Comparison of ENCODE assay signal across 32 cellular contexts in the genomic region with DNA sequence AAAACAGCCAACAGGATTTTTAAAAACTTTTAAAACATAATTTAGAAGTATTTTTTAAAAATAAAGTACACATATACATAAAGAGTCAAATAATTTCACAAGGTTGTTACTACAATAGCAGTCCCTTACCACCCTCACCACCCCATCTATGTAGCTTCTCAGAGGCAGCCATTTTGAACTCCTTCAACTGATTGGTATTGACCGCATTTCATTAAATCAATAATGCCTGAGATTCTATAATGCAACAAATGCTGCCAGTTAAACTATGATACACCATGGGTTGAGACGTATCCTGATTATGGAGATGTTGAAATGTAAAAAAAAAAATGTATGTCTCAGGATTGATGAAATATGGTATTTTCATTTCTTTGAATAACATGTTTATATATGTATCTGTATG.
DNase-seq lines count a peak whose midpoint lies in the region; ATAC-seq, FAIRE-seq and TF ChIP-seq lines count a peak whose summit lies in the region.
"Had no signal": no experiment of that assay in that cellular context is flagged by ENCODE, and none has a peak within 500 bp of the region (broad histone marks: within the 10 kb centered on the region; RNA-seq: fewer than 3 reads in every experiment).

No MANE protein-coding gene starts in this region.

- no peak overlapping the region for H4K5ac ChIP-seq in H1 (ENCODE audit: insufficient read length, low read depth, low read length)

- H3K18ac ChIP-seq in H1 (ENCODE audit: extremely low read depth, low read length): no peak overlapping the region

- FAIRE-seq in K562 (lab: Jason Lieb, UNC) (no peak), bronchial epithelial cell (lab: Jason Lieb, UNC) (peak; percentile 82), H1 (lab: Jason Lieb, UNC) (no peak)
- FAIRE-seq: A549, D721Med had no signal

- H2BK5ac ChIP-seq in H1 (ENCODE audit: low read depth, low read length): no peak overlapping the region

- no peak overlapping the region for H3K56ac ChIP-seq in H1 (replicated peaks; ENCODE audit: insufficient read length, low read depth, low read length)

- in situ Hi-C loops in K562 (cut with MboI): no loop called here

- intact Hi-C loops in K562 (cut with micrococcal nuclease): no loop called here
- intact Hi-C loops in posterior cingulate gyrus (cut with DNase I): no loop called here

- POLR2A ChIA-PET in HEK293 (lab: Yijun Ruan, JAX) (no interaction called here), K562 (lab: Yijun Ruan, JAX) (no interaction called here), H1 (lab: Charles Lee; ENCODE audit: partially characterized antibody) (no interaction called here)

- no TSS peak for BruUV-seq in K562 (replicated peaks; lab: Mats Ljungman, UMichigan)

- H3K4ac ChIP-seq in H1 (replicated peaks; ENCODE audit: insufficient read length, low read depth, low read length): no peak overlapping the region

- no peaks in the 10 kb centered on the region for H3K36me3 ChIP-seq in HEK293 (ENCODE audit: control insufficient read depth in 2 of 2, insufficient read depth in 1 of 2, low read length in 2 of 2)
- H3K36me3 ChIP-seq in K562 (ENCODE audit: control insufficient read depth, insufficient read depth, low read length): no peaks in the 10 kb centered on the region
- H3K36me3 ChIP-seq in bronchial epithelial cell (ENCODE audit: control insufficient read depth, insufficient read depth, low read length): no peaks in the 10 kb centered on the region
- H3K36me3 ChIP-seq in H1 (ENCODE audit: control insufficient read depth in 2 of 4, insufficient read depth in 4 of 4, low read length in 3 of 4): no peaks in the 10 kb centered on the region
- H3K36me3 ChIP-seq in smooth muscle cell (ENCODE audit: low read depth): no peaks in the 10 kb centered on the region
- H3K36me3 ChIP-seq: BE2C; BLaER1; BLaER1 treated with 17β-estradiol and CSF1 and Interleukin-3, amounts not matched to agents 10 nM and 100 nM had no signal

- H3K9ac ChIP-seq in K562 (ENCODE audit: insufficient read depth in 1 of 2, low read depth in 2 of 2, low read length in 2 of 2): no peak overlapping the region
- H3K9ac ChIP-seq in H1 (replicated peaks in 1 of 4; ENCODE audit: extremely low read depth in 1 of 4, low read depth in 3 of 4, low read length in 3 of 4): no peak overlapping the region
- no peak overlapping the region for H3K9ac ChIP-seq in smooth muscle cell (ENCODE audit: low read depth)
- H3K9ac ChIP-seq: BLaER1; BLaER1 treated with 17β-estradiol and CSF1 and Interleukin-3, amounts not matched to agents 10 nM and 100 nM had no signal

- H2BK15ac ChIP-seq in H1 (ENCODE audit: low read length): no peak overlapping the region

- H3K79me1 ChIP-seq in H1 (ENCODE audit: low read depth, low read length): no peaks in the 10 kb centered on the region

- no peak for TF ChIP-seq CTCF in HEK293 (tag by site-specific recombination; IDR thresholded peaks at IDR 0.05)
- no peak for TF ChIP-seq CTCF in K562 (IDR thresholded peaks at IDR 0.05 in 2 of 3, conservative IDR thresholded peaks at IDR 0.05 in 1 of 3; ENCODE audit: insufficient read depth in 2 of 3, low read depth in 1 of 3, low read length in 3 of 3)
- TF ChIP-seq CTCF in bronchial epithelial cell (IDR thresholded peaks at IDR 0.05; ENCODE audit: insufficient read depth, low read length, severe bottlenecking): no peak
- no peak for TF ChIP-seq CTCF in H1 (IDR thresholded peaks at IDR 0.05; ENCODE audit: control extremely low read depth in 1 of 3, insufficient read depth in 1 of 3, low read depth in 1 of 3, low read length in 3 of 3)
- no peak for TF ChIP-seq CTCF in smooth muscle cell (IDR thresholded peaks at IDR 0.05; ENCODE audit: borderline replicate concordance, insufficient read depth, poor library complexity, severe bottlenecking)

- no peak for ATAC-seq in K562
- ATAC-seq: A549; CD8-positive, alpha-beta T cell had no signal

- no peak overlapping the region for H3K27ac ChIP-seq in HEK293 (ENCODE audit: extremely low read depth, low read depth, low read length)
- H3K27ac ChIP-seq in K562 (ENCODE audit: extremely low read depth, low read depth, low read length): no peak overlapping the region
- no peak overlapping the region for H3K27ac ChIP-seq in H1 (ENCODE audit: low read depth, low read length)
- H3K27ac ChIP-seq in smooth muscle cell (ENCODE audit: low read depth): no peak overlapping the region
- H3K27ac ChIP-seq: 22Rv1; A549; BLaER1; BLaER1 treated with 17β-estradiol and CSF1 and Interleukin-3, amounts not matched to agents 10 nM and 100 nM; C4-2B had no signal

- H3K14ac ChIP-seq in H1 (ENCODE audit: insufficient read length): no peak overlapping the region

- H2AFZ ChIP-seq in K562 (ENCODE audit: low read depth, low read length) (no peak overlapping the region), H1 (ENCODE audit: low read length) (no peak overlapping the region), smooth muscle cell (ENCODE audit: low read depth) (no peak overlapping the region)

- H2BK120ac ChIP-seq in H1 (replicated peaks; ENCODE audit: low read depth, low read length): no peak overlapping the region

- H4K20me1 ChIP-seq in K562 (replicated peaks; ENCODE audit: control insufficient read depth, insufficient read depth, low read length): no peaks in the 10 kb centered on the region; the same call in 1 of the 2 replicates
- H4K20me1 ChIP-seq in H1 (replicated peaks in 1 of 2; ENCODE audit: control insufficient read depth in 1 of 2, insufficient read depth in 2 of 2, low read length in 2 of 2): no peaks in the 10 kb centered on the region
- no peaks in the 10 kb centered on the region for H4K20me1 ChIP-seq in smooth muscle cell (ENCODE audit: low read depth)
- H4K20me1 ChIP-seq: BLaER1; BLaER1 treated with 17β-estradiol and CSF1 and Interleukin-3, amounts not matched to agents 10 nM and 100 nM had no signal

- WGBS in K562 (ENCODE audit: insufficient coverage, low coverage, missing lambda C conversion rate): 0% methylated on average over 2 of the region's 2 CpGs
- 96% methylated on average over 2 of the region's 2 CpGs; no CpG with 5 or more reads in 1 of the 2 experiments for WGBS in H1 (ENCODE audit: extremely low coverage in 1 of 2, insufficient coverage in 1 of 2, insufficient read length in 1 of 2, insufficient replicate concordance in 2 of 2, low coverage in 1 of 2, low lambda C conversion rate in 2 of 2, missing lambda C conversion rate in 1 of 2), 2 experiments
- WGBS in smooth muscle cell (ENCODE audit: low lambda C conversion rate): 98% methylated on average over 2 of the region's 2 CpGs

- H2BK20ac ChIP-seq in H1 (ENCODE audit: low read length): no peak overlapping the region

- H3K9me1 ChIP-seq in K562 (ENCODE audit: control insufficient read depth, insufficient read depth, low read length): no peaks in the 10 kb centered on the region

- no peaks in the 10 kb centered on the region for H3F3A ChIP-seq in smooth muscle cell (ENCODE audit: low read depth)

- H3K23me2 ChIP-seq in H1 (ENCODE audit: low read depth, low read length): no peaks in the 10 kb centered on the region

- H3K4me2 ChIP-seq in K562 (ENCODE audit: insufficient read depth, low read length): no peak overlapping the region
- H3K4me2 ChIP-seq in H1 (ENCODE audit: insufficient read depth in 1 of 2, low read depth in 2 of 2, low read length in 2 of 2): no peak overlapping the region
- no peak overlapping the region for H3K4me2 ChIP-seq in smooth muscle cell
- H3K4me2 ChIP-seq: A549; BLaER1; BLaER1 treated with 17β-estradiol and CSF1 and Interleukin-3, amounts not matched to agents 10 nM and 100 nM had no signal

- H3K27me3 ChIP-seq in K562 (ENCODE audit: control insufficient read depth in 2 of 2, insufficient read depth in 2 of 2, low read length in 2 of 2): no peaks in the 10 kb centered on the region
- no peaks in the 10 kb centered on the region for H3K27me3 ChIP-seq in bronchial epithelial cell (ENCODE audit: control insufficient read depth, insufficient read depth, low read length)
- H3K27me3 ChIP-seq in H1 (replicated peaks in 1 of 4; ENCODE audit: control insufficient read depth in 3 of 4, extremely low read depth in 1 of 4, insufficient read depth in 3 of 4, low read length in 3 of 4): no peaks in the 10 kb centered on the region
- H3K27me3 ChIP-seq in smooth muscle cell (ENCODE audit: low read depth): no peaks in the 10 kb centered on the region
- H3K27me3 ChIP-seq: BE2C; BLaER1; BLaER1 treated with 17β-estradiol and CSF1 and Interleukin-3, amounts not matched to agents 10 nM and 100 nM had no signal

- no peak overlapping the region for H4K91ac ChIP-seq in H1 (replicated peaks; ENCODE audit: insufficient read length, low read length)

- no peak overlapping the region for H3K23ac ChIP-seq in H1 (ENCODE audit: insufficient read length)

- H3K9me3 ChIP-seq in HEK293 (ENCODE audit: control insufficient read depth, insufficient read depth, low read depth, low read length) (no peaks in the 10 kb centered on the region), K562 (replicated peaks; ENCODE audit: control insufficient read depth, insufficient read depth, low read depth, low read length) (no peaks in the 10 kb centered on the region), H1 (ENCODE audit: insufficient read depth in 2 of 2, low read depth in 1 of 2, low read length in 1 of 2) (no peaks in the 10 kb centered on the region), smooth muscle cell (replicated peaks; ENCODE audit: low read depth) (no peaks in the 10 kb centered on the region)
- H3K9me3 ChIP-seq: A549, BE2C, BLaER1 had no signal

- no peaks in the 10 kb centered on the region for H3K4me1 ChIP-seq in HEK293 (ENCODE audit: control insufficient read depth, insufficient read depth, low read length)
- H3K4me1 ChIP-seq in K562 (replicated peaks in 1 of 2; ENCODE audit: control insufficient read depth in 2 of 2, insufficient read depth in 2 of 2, low read length in 2 of 2): no peaks in the 10 kb centered on the region
- H3K4me1 ChIP-seq in H1 (replicated peaks in 1 of 4; ENCODE audit: control insufficient read depth in 3 of 4, insufficient read depth in 4 of 4, low read length in 3 of 4): no peaks in the 10 kb centered on the region
- no peaks in the 10 kb centered on the region for H3K4me1 ChIP-seq in smooth muscle cell (ENCODE audit: low read depth)
- H3K4me1 ChIP-seq: BE2C, BLaER1 had no signal

- TF ChIP-seq RAD21 in K562 (CRISPR knock-in tag; conservative IDR thresholded peaks at IDR 0.05 in 1 of 2, IDR thresholded peaks at IDR 0.05 in 1 of 2): no peak
- no peak for TF ChIP-seq RAD21 in H1 (IDR thresholded peaks at IDR 0.05 in 1 of 2, conservative IDR thresholded peaks at IDR 0.05 in 1 of 2; ENCODE audit: low read depth in 2 of 2, low read length in 2 of 2)

- H3K4me3 ChIP-seq in HEK293 (ENCODE audit: low read depth, low read length): no peak overlapping the region
- no peak overlapping the region for H3K4me3 ChIP-seq in K562
- no peak overlapping the region for H3K4me3 ChIP-seq in bronchial epithelial cell (ENCODE audit: low read depth, low read length)
- H3K4me3 ChIP-seq in H1 (ENCODE audit: extremely low read depth in 1 of 4, insufficient read depth in 2 of 4, low read depth in 3 of 4, low read length in 4 of 4): no peak overlapping the region
- no peak overlapping the region for H3K4me3 ChIP-seq in smooth muscle cell
- H3K4me3 ChIP-seq: A549; BLaER1; BLaER1 treated with 17β-estradiol and CSF1 and Interleukin-3, amounts not matched to agents 10 nM and 100 nM had no signal

- TF ChIP-seq POLR2A in K562 (conservative IDR thresholded peaks at IDR 0.05) (no peak), H1 (IDR thresholded peaks at IDR 0.05; ENCODE audit: control extremely low read depth in 1 of 2, low read depth in 2 of 2, low read length in 2 of 2) (no peak)

- CTCF ChIA-PET in HEK293 (lab: Yijun Ruan, JAX): interaction anchor here (0.6 kb wide), 1 partner anchor 188 kb away, joined by 3 read pairs; no protein-coding TSS in a partner anchor
- CTCF ChIA-PET in K562 (lab: Yijun Ruan, JAX; ENCODE audit: low intra/inter-chr PET ratio): no interaction called here
- CTCF ChIA-PET in H1 (lab: Charles Lee; ENCODE audit: partially characterized antibody): interaction anchor here (0.9 to 2.3 kb wide), 4 partner anchors 10 to 249 kb away, joined by 3 to 8 read pairs (median 4); no protein-coding TSS in a partner anchor

- DNase-seq in K562 (ENCODE audit: extremely low read depth in 1 of 4, low spot score in 3 of 4) (no peak), bronchial epithelial cell (ENCODE audit: low read depth) (no peak), H1 (ENCODE audit: low read depth in 1 of 2, low spot score in 2 of 2) (no peak), smooth muscle cell (lab: John Stamatoyannopoulos, UW; ENCODE audit: unreplicated experiment) (no peak), DMS53 (lab: John Stamatoyannopoulos, UW) (no peak), EL (no peak), posterior cingulate gyrus (no peak)
- DNase-seq: 8988T; ACHN; AML-193; BE2C; C1 segment of cervical spinal cord; Caco-2; Calu3; CD4-positive, alpha-beta memory T cell; CD4-positive, alpha-beta T cell; CD4-positive, CD25-positive, alpha-beta regulatory T cell; CD8-positive, alpha-beta memory T cell; CD8-positive, alpha-beta T cell; COR-L47; DMS 273 treated with DMSO at 0.1 percent for 48 hours; DMS153; DMS79; DMS79 treated with DMSO at 0.1 percent for 48 hours; DND-41 had no signal

- TF ChIP-seq EP300 in K562 (IDR thresholded peaks at IDR 0.05; ENCODE audit: low read length) (no peak), H1 (IDR thresholded peaks at IDR 0.05; ENCODE audit: borderline replicate concordance in 1 of 2, low read depth in 2 of 2, low read length in 2 of 2) (no peak)

- no peak overlapping the region for H2AK5ac ChIP-seq in H1 (ENCODE audit: low read depth, low read length)

- H3K79me2 ChIP-seq in K562 (ENCODE audit: control insufficient read depth, insufficient read depth, low read length) (no peaks in the 10 kb centered on the region), H1 (ENCODE audit: control insufficient read depth in 1 of 2, insufficient read depth in 2 of 2, low read length in 2 of 2) (no peaks in the 10 kb centered on the region), smooth muscle cell (ENCODE audit: low read depth) (no peaks in the 10 kb centered on the region)

- H4K8ac ChIP-seq in H1 (ENCODE audit: extremely low read depth, insufficient read depth, low read length): no peak overlapping the region

- no peak overlapping the region for H2BK12ac ChIP-seq in H1 (ENCODE audit: low read depth, low read length)
